Comparison of ENCODE assay signal across 8 cellular contexts in the genomic region with DNA sequence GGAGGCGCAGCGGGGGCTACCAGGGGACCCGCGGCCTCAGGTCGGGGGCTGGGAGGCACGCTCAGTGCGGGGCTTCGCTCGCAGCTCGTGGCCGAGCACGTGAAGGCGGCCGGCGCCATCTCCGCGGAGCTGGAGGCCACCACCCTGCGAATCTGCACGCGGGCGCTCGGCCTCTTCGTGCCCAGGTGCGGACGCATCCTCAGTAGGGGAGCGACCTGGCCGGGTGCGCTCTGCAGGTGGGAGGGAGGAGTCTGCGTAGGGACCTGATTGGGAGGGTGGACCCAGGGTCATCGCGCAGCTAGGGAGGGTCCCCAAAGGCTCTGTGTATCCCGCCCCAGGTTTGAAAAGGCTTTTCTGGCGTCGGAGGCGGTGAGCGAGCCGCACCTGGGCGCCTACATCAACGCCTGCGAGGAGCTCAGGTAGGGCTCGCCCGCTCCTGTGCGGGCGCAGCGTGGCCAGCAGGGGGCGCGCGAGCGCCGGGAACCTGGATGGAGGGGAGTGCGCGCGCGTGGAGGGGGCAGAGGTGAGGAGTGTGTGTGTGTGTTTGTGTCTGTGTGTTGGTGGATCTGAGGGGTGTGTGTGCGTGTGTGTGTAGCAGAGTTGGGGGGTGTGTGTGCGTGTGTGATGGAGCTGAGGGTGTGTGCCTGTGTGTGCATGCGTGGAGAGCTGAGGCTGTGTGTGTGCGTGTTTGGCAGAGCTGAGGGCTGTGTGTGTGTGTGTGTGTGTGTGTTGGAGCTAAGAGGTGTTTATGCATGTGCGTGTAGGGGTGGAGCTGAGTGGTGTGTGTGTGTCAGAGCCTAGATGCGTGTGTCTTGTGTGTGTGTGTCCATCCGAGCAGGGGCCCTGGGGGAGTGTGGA. TPM values are rescaled to one million over a fixed set of nuclear protein-coding genes. Genes with fewer than 3 reads are reported as not detected.
DNase-seq lines count a peak whose midpoint lies in the region; ATAC-seq and TF ChIP-seq lines count a peak whose summit lies in the region.

No MANE protein-coding gene starts in this region.

- TF ChIP-seq CTCF in fibroblast of villous mesenchyme (IDR thresholded peaks at IDR 0.05; ENCODE audit: insufficient read depth, low read depth, low read length), result peak; percentile 97
- TF ChIP-seq CTCF in transverse colon (IDR thresholded peaks at IDR 0.05), result peak; percentile 97 to 99 (median 98)

- DNase-seq in EH (ENCODE audit: low read depth), result peak; percentile 45
- DNase-seq in NT2/D1 (ENCODE audit: low read depth, low spot score), result no peak
- peak; percentile 54 for DNase-seq in activated T-helper 1 cell treated with Interleukin-2 at 50 U/mL for 16 hours (ENCODE audit: low read depth)
- peak; percentile 43 for DNase-seq in fibroblast of villous mesenchyme (ENCODE audit: low read depth)
- peak in 39 of 56 donors; percentile 15 to 78 (median 35) for DNase-seq in nucleus accumbens (lab: John Stamatoyannopoulos, UW)
- peak; percentile 78 for DNase-seq in transverse colon

- H3K9me3 ChIP-seq in NT2/D1 (ENCODE audit: insufficient read depth, low read length), result no peaks in the 10 kb centered on the region
- no peaks in the 10 kb centered on the region for H3K9me3 ChIP-seq in transverse colon

- H3K9ac ChIP-seq in NT2/D1 (ENCODE audit: insufficient read length, low read depth), result peak overlapping the region; percentile 27

- H3K4me3 ChIP-seq in NT2/D1 (ENCODE audit: insufficient read length, low read depth) (no peak overlapping the region), fibroblast of villous mesenchyme (ENCODE audit: low read depth, low read length) (no peak overlapping the region), transverse colon (peak overlapping the region in 2 of 4 donors; percentile 2 to 27)

- WGBS in transverse colon (ENCODE audit: low coverage in 1 of 2), 2 donors, result 7 to 8% methylated on average over 6 to 48 of the region's 61 CpGs

- TF ChIP-seq EP300 in transverse colon (IDR thresholded peaks at IDR 0.05; ENCODE audit: low read depth), result no peak

- H3K36me3 ChIP-seq in NT2/D1 (ENCODE audit: insufficient read depth, insufficient read length, low read length) (no peaks in the 10 kb centered on the region), transverse colon (no peaks in the 10 kb centered on the region)

- peak overlapping the region in 1 of 4 donors; percentile 41 for H3K27ac ChIP-seq in transverse colon

- H3K4me1 ChIP-seq in NT2/D1 (ENCODE audit: insufficient read depth, insufficient read length) (peaks cover 30% of the 10 kb centered on the region), transverse colon (peaks cover 13 to 39% (median 26%) of the 10 kb centered on the region in 4 donors)

- ATAC-seq in HG03097 (IDR thresholded peaks at IDR 0.05; ENCODE audit: low FRiP score, unreplicated experiment) (peak; percentile 43), GM18861 (IDR thresholded peaks at IDR 0.05; ENCODE audit: unreplicated experiment) (no peak)

- intact Hi-C loops in transverse colon (cut with DNase I; ENCODE audit: low total_unique reads), result loop anchor here (2.0 kb wide), 1 partner anchor 188 kb away; no protein-coding TSS in a partner anchor

- in situ Hi-C loops in transverse colon (cut with MboI; ENCODE audit: low pct_ligation_motif_present in 1 of 4, low pct_unique_long_range_greater_than_20kb in 1 of 4, low sequenced_read_pairs in 3 of 4), result loop anchor here in 3 of 4 donors (10.0 kb wide), 2 partner anchors 180 to 190 kb away; no protein-coding TSS in a partner anchor

- H3K27me3 ChIP-seq in NT2/D1 (ENCODE audit: insufficient read depth, insufficient read length) (no peaks in the 10 kb centered on the region), transverse colon (peaks cover 32% of the 10 kb centered on the region)

- peak; percentile 31 for TF ChIP-seq POLR2A in transverse colon (IDR thresholded peaks at IDR 0.05)

RNA-seq across cellular contexts. Expression of a gene that starts 10.4 kb away (rescaled TPM):
- under 0.01 TPM in 1 of 2 replicates, not detected in the other for total RNA-seq in fibroblast of villous mesenchyme
- 10 to 100 TPM; 15.2 to 49.0 (median 30.3) TPM for total RNA-seq in transverse colon

RNA-seq across cellular contexts. Expression of a gene that starts 18.4 kb away (rescaled TPM):
- 122 and 240 TPM in 2 replicates for total RNA-seq in fibroblast of villous mesenchyme
- total RNA-seq in transverse colon, result 10 to 100 TPM; 25.1 to 76.3 (median 52.7) TPM

RNA-seq across cellular contexts. Expression of a gene that starts 20.9 kb away (rescaled TPM):
- not detected in 2 replicates for total RNA-seq in fibroblast of villous mesenchyme
- not detected for total RNA-seq in transverse colon

RNA-seq across cellular contexts. Expression of a gene that starts 47.5 kb away (rescaled TPM):
- total RNA-seq in fibroblast of villous mesenchyme, result 104 and 122 TPM in 2 replicates
- 100 to 1,000 TPM; 109 to 160 (median 123) TPM for total RNA-seq in transverse colon

Comparison
In these comparisons a context has a peak if more than half of its experiments do, and no peak if none do; other contexts are left out.
1. RNA of a gene that starts 10.4 kb away (total RNA-seq): 15.2 to 49.0 TPM in transverse colon; under 0.01 TPM in fibroblast of villous mesenchyme; every median in the first group is over 10 times any median in the second.